In genomic region chr20:63738687-63739128, GRCh38 we compare ENCODE assay signal across 9 cellular contexts. TPM values are rescaled to one million over a fixed set of nuclear protein-coding genes. Genes with fewer than 3 reads are reported as not detected.
DNase-seq lines count a peak whose midpoint lies in the region; ATAC-seq, FAIRE-seq and TF ChIP-seq lines count a peak whose summit lies in the region.
"Had no signal": no experiment of that assay in that cellular context is flagged by ENCODE, and none has a peak within 500 bp of the region (broad histone marks: within the 10 kb centered on the region; RNA-seq: fewer than 3 reads in every experiment).

No MANE protein-coding gene starts in this region.

- TF ChIP-seq CTCF in GM20000 (IDR thresholded peaks at IDR 0.05; ENCODE audit: extremely low read depth, missing control alignments): no peak
- no peak for TF ChIP-seq CTCF in H1 (IDR thresholded peaks at IDR 0.05; ENCODE audit: control extremely low read depth in 1 of 3, insufficient read depth in 1 of 3, low read depth in 1 of 3, low read length in 3 of 3)

- H3K4me1 ChIP-seq in H1 (replicated peaks in 1 of 4; ENCODE audit: control insufficient read depth in 3 of 4, insufficient read depth in 4 of 4, low read length in 3 of 4) (peaks cover 0 to 20% (median 11%) of the 10 kb centered on the region in 4 experiments; a peak in 6 of 7 replicates), muscle layer of colon (ENCODE audit: insufficient read depth, low read length) (peaks cover 18% of the 10 kb centered on the region)

- no peaks in the 10 kb centered on the region for H3K79me1 ChIP-seq in H1 (ENCODE audit: low read depth, low read length)

- peaks cover 21 to 22% (median 21%) of the 10 kb centered on the region in 3 donors for H3K4me1 Mint-ChIP-seq in T-cell

- no peak overlapping the region for H3K56ac ChIP-seq in H1 (replicated peaks; ENCODE audit: insufficient read length, low read depth, low read length)

- H3K9ac ChIP-seq in H1 (replicated peaks in 1 of 4; ENCODE audit: extremely low read depth in 1 of 4, low read depth in 3 of 4, low read length in 3 of 4): no peak overlapping the region
- H3K9ac ChIP-seq in muscle layer of colon (ENCODE audit: low read length): no peak overlapping the region

- H3K23ac ChIP-seq in H1 (ENCODE audit: insufficient read length): no peak overlapping the region

- WGBS in H1 (ENCODE audit: extremely low coverage in 1 of 2, insufficient coverage in 1 of 2, insufficient read length in 1 of 2, insufficient replicate concordance in 2 of 2, low coverage in 1 of 2, low lambda C conversion rate in 2 of 2, missing lambda C conversion rate in 1 of 2), 2 experiments: 8% methylated on average over 9 of the region's 26 CpGs; no CpG with 5 or more reads in 1 of the 2 experiments

- no peak overlapping the region for H2BK120ac ChIP-seq in H1 (replicated peaks; ENCODE audit: low read depth, low read length)

- POLR2A ChIA-PET in T-cell (lab: Charles Lee) (no interaction called here), H1 (lab: Charles Lee; ENCODE audit: partially characterized antibody) (interaction anchor here (0.6 to 3.0 kb wide), 17 partner anchors 9 to 242 kb away, joined by 3 to 16 read pairs (median 4); partner anchors contain the start of genes ARFRP1, TPD52L2 and ZGPAT)

- no peak overlapping the region for H2BK12ac ChIP-seq in H1 (ENCODE audit: low read depth, low read length)

- no peak overlapping the region for H2BK15ac ChIP-seq in H1 (ENCODE audit: low read length)

- no peak for TF ChIP-seq EP300 in H1 (IDR thresholded peaks at IDR 0.05; ENCODE audit: borderline replicate concordance in 1 of 2, low read depth in 2 of 2, low read length in 2 of 2)

- H3K36me3 Mint-ChIP-seq in T-cell: peaks cover 5% of the 10 kb centered on the region

- H3K79me2 ChIP-seq in H1 (ENCODE audit: control insufficient read depth in 1 of 2, insufficient read depth in 2 of 2, low read length in 2 of 2): no peaks in the 10 kb centered on the region

- ATAC-seq in T-cell (replicated peaks in 1 of 4): no peak
- ATAC-seq in HG03175 (IDR thresholded peaks at IDR 0.05; ENCODE audit: unreplicated experiment): no peak
- no peak for ATAC-seq in GM21515 (IDR thresholded peaks at IDR 0.05; ENCODE audit: unreplicated experiment)
- no peak for ATAC-seq in HG03469 (IDR thresholded peaks at IDR 0.05; ENCODE audit: unreplicated experiment)

- no peak overlapping the region for H3K18ac ChIP-seq in H1 (ENCODE audit: extremely low read depth, low read length)

- CTCF ChIA-PET in T-cell (lab: Charles Lee): no interaction called here
- CTCF ChIA-PET in H1 (lab: Charles Lee; ENCODE audit: partially characterized antibody): interaction anchor here (0.6 to 2.6 kb wide), 6 partner anchors 12 to 97 kb away, joined by 3 to 7 read pairs (median 4); no protein-coding TSS in a partner anchor

- H3K36me3 ChIP-seq in H1 (ENCODE audit: control insufficient read depth in 2 of 4, insufficient read depth in 4 of 4, low read length in 3 of 4): peaks cover 0 to 23% (median 7%) of the 10 kb centered on the region in 4 experiments; a peak in 5 of 8 replicates
- peaks cover 16% of the 10 kb centered on the region for H3K36me3 ChIP-seq in muscle layer of colon (ENCODE audit: insufficient read depth, low read length)

- DNase-seq in GM20000 (ENCODE audit: low spot score) (peak; percentile 56), T-cell (peak in 14 of 34 experiments; percentile 16 to 50 (median 33)), H1 (ENCODE audit: low read depth in 1 of 2, low spot score in 2 of 2) (peak in 1 of 2 experiments; percentile 80), inferior parietal cortex (ENCODE audit: extremely low spot score) (no peak)

- H3K27me3 ChIP-seq in H1 (replicated peaks in 1 of 4; ENCODE audit: control insufficient read depth in 3 of 4, extremely low read depth in 1 of 4, insufficient read depth in 3 of 4, low read length in 3 of 4): peaks cover 0 to 12% (median 8%) of the 10 kb centered on the region in 4 experiments; a peak in 4 of 7 replicates
- H3K27me3 ChIP-seq in muscle layer of colon (ENCODE audit: control insufficient read depth in 1 of 2, insufficient read depth in 2 of 2, low read length in 2 of 2): no peaks in the 10 kb centered on the region

- H3K9me3 ChIP-seq in H1 (ENCODE audit: insufficient read depth in 2 of 2, low read depth in 1 of 2, low read length in 1 of 2) (no peaks in the 10 kb centered on the region), muscle layer of colon (ENCODE audit: low read length) (no peaks in the 10 kb centered on the region)

- H3K23me2 ChIP-seq in H1 (ENCODE audit: low read depth, low read length): peaks cover 13% of the 10 kb centered on the region; the same call in 1 of the 2 replicates

- H3K4ac ChIP-seq in H1 (replicated peaks; ENCODE audit: insufficient read length, low read depth, low read length): no peak overlapping the region

- no peak for FAIRE-seq in H1 (lab: Jason Lieb, UNC)
- FAIRE-seq: islet of Langerhans had no signal

- H3K27ac ChIP-seq in H1 (ENCODE audit: low read depth, low read length) (no peak overlapping the region), muscle layer of colon (ENCODE audit: low read depth, low read length) (peak overlapping the region; percentile 91)

- H3K9me3 Mint-ChIP-seq in T-cell: no peaks in the 10 kb centered on the region

- no peak overlapping the region for H4K91ac ChIP-seq in H1 (replicated peaks; ENCODE audit: insufficient read length, low read length)

- no peak overlapping the region for H3K14ac ChIP-seq in H1 (ENCODE audit: insufficient read length)

- no peak for TF ChIP-seq POLR2A in H1 (IDR thresholded peaks at IDR 0.05; ENCODE audit: control extremely low read depth in 1 of 2, low read depth in 2 of 2, low read length in 2 of 2)

- no peak for TF ChIP-seq RAD21 in H1 (IDR thresholded peaks at IDR 0.05 in 1 of 2, conservative IDR thresholded peaks at IDR 0.05 in 1 of 2; ENCODE audit: low read depth in 2 of 2, low read length in 2 of 2)

- H2AFZ ChIP-seq in H1 (ENCODE audit: low read length): no peak overlapping the region

- H3K4me2 ChIP-seq in H1 (ENCODE audit: insufficient read depth in 1 of 2, low read depth in 2 of 2, low read length in 2 of 2): peak overlapping the region; percentile 71 to 95

- peak overlapping the region; percentile 27 to 68 (median 33); a peak in 6 of 8 replicates for H3K4me3 ChIP-seq in H1 (ENCODE audit: extremely low read depth in 1 of 4, insufficient read depth in 2 of 4, low read depth in 3 of 4, low read length in 4 of 4)
- peak overlapping the region; percentile 70 to 85 for H3K4me3 ChIP-seq in muscle layer of colon (ENCODE audit: low read depth in 1 of 2, low read length in 2 of 2)

- H4K5ac ChIP-seq in H1 (ENCODE audit: insufficient read length, low read depth, low read length): no peak overlapping the region

- peaks cover 3 to 22% of the 10 kb centered on the region in 2 experiments for H4K20me1 ChIP-seq in H1 (replicated peaks in 1 of 2; ENCODE audit: control insufficient read depth in 1 of 2, insufficient read depth in 2 of 2, low read length in 2 of 2)

- no peaks in the 10 kb centered on the region for H3K27me3 Mint-ChIP-seq in T-cell

- H3K27ac Mint-ChIP-seq in T-cell: peak overlapping the region in 1 of 2 donors; percentile 34

- H4K8ac ChIP-seq in H1 (ENCODE audit: extremely low read depth, insufficient read depth, low read length): no peak overlapping the region

- no peak overlapping the region for H2BK20ac ChIP-seq in H1 (ENCODE audit: low read length)

- no peak overlapping the region for H2BK5ac ChIP-seq in H1 (ENCODE audit: low read depth, low read length)

- H3K4me3 Mint-ChIP-seq in T-cell: peak overlapping the region; percentile 44 to 90 (median 65)

- no peak overlapping the region for H2AK5ac ChIP-seq in H1 (ENCODE audit: low read depth, low read length)

RNA-seq across cellular contexts. Expression of gene SLC2A4RG, which starts 0.9 kb away (rescaled TPM):
- total RNA-seq in T-cell: 100 to 1,000 TPM; 110 to 173 (median 135) TPM
- 25.0 and 29.1 TPM in 2 replicates for total RNA-seq in H1 (2021; fragmentation: NEBNext Ultra II Directional; extraction: Animal tissue kit (Norgen Biotek cat#: 25700))
- 15.9 and 32.9 TPM in 2 replicates for polyA plus RNA-seq in H1 (2011; rRNA removed)
- polyA plus RNA-seq in H1 (2011; cell fraction: cytosol; rRNA removed): 25.5 TPM
- polyA plus RNA-seq in H1 (2011; cell fraction: nucleus; rRNA removed): 164 TPM
- polyA plus RNA-seq in H1 (2012, experiment 1 of 2): 12.2 to 32.2 TPM (median 25.5 TPM) in 4 replicates
- 12.8 TPM for polyA plus RNA-seq in H1 (2012, experiment 2 of 2)
- 33.5 TPM for polyA plus RNA-seq in H1 (2013, experiment 1 of 2)
- 30.8 TPM for polyA plus RNA-seq in H1 (2013, experiment 2 of 2)
- polyA minus RNA-seq in H1 (2011; rRNA and poly(A)+ RNA removed): 2.3 and 2.8 TPM in 2 replicates
- polyA minus RNA-seq in H1 (2011; cell fraction: cytosol; rRNA and poly(A)+ RNA removed): 14.1 TPM
- polyA minus RNA-seq in H1 (2011; cell fraction: nucleus; rRNA and poly(A)+ RNA removed): 22.7 TPM

RNA-seq across cellular contexts. Expression of gene LIME1, which starts 2.2 kb away (rescaled TPM):
- 100 to 1,000 TPM; 144 to 248 (median 172) TPM for total RNA-seq in T-cell
- 3.3 and 4.5 TPM in 2 replicates for total RNA-seq in H1 (2021; fragmentation: NEBNext Ultra II Directional; extraction: Animal tissue kit (Norgen Biotek cat#: 25700))
- polyA plus RNA-seq in H1 (2011; rRNA removed): 5.9 and 9.5 TPM in 2 replicates
- polyA plus RNA-seq in H1 (2011; cell fraction: cytosol; rRNA removed): 4.9 TPM
- 19.4 TPM for polyA plus RNA-seq in H1 (2011; cell fraction: nucleus; rRNA removed)
- 2.2 to 3.8 TPM (median 2.7 TPM) in 4 replicates for polyA plus RNA-seq in H1 (2012, experiment 1 of 2)
- polyA plus RNA-seq in H1 (2012, experiment 2 of 2): 3.0 TPM
- 1.8 TPM for polyA plus RNA-seq in H1 (2013, experiment 1 of 2)
- 1.7 TPM for polyA plus RNA-seq in H1 (2013, experiment 2 of 2)
- 0.28 and 0.37 TPM in 2 replicates for polyA minus RNA-seq in H1 (2011; rRNA and poly(A)+ RNA removed)
- polyA minus RNA-seq in H1 (2011; cell fraction: cytosol; rRNA and poly(A)+ RNA removed): 4.0 TPM
- 5.9 TPM for polyA minus RNA-seq in H1 (2011; cell fraction: nucleus; rRNA and poly(A)+ RNA removed)

RNA-seq across cellular contexts. Expression of gene ZGPAT, which starts 30.9 kb away (rescaled TPM):
- 10 to 100 TPM; 42.7 to 71.0 (median 59.0) TPM for total RNA-seq in T-cell
- 21.4 and 24.9 TPM in 2 replicates for total RNA-seq in H1 (2021; fragmentation: NEBNext Ultra II Directional; extraction: Animal tissue kit (Norgen Biotek cat#: 25700))
- polyA plus RNA-seq in H1 (2011; rRNA removed): 14.5 and 21.5 TPM in 2 replicates
- 26.6 TPM for polyA plus RNA-seq in H1 (2011; cell fraction: cytosol; rRNA removed)
- 43.9 TPM for polyA plus RNA-seq in H1 (2011; cell fraction: nucleus; rRNA removed)
- polyA plus RNA-seq in H1 (2012, experiment 1 of 2): 18.6 to 26.7 TPM (median 25.5 TPM) in 4 replicates
- polyA plus RNA-seq in H1 (2012, experiment 2 of 2): 13.2 TPM
- polyA plus RNA-seq in H1 (2013, experiment 1 of 2): 10.7 TPM
- polyA plus RNA-seq in H1 (2013, experiment 2 of 2): 11.2 TPM
- polyA minus RNA-seq in H1 (2011; rRNA and poly(A)+ RNA removed): 7.0 and 8.0 TPM in 2 replicates
- 13.4 TPM for polyA minus RNA-seq in H1 (2011; cell fraction: cytosol; rRNA and poly(A)+ RNA removed)
- 11.9 TPM for polyA minus RNA-seq in H1 (2011; cell fraction: nucleus; rRNA and poly(A)+ RNA removed)

RNA-seq across cellular contexts. Expression of gene ARFRP1, which starts 30.9 kb away (rescaled TPM):
- 100 to 1,000 TPM in 2 of 5 donors, 10 to 100 TPM in 3; 58.5 to 102 (median 99.5) TPM for total RNA-seq in T-cell
- total RNA-seq in H1 (2021; fragmentation: NEBNext Ultra II Directional; extraction: Animal tissue kit (Norgen Biotek cat#: 25700)): 21.9 and 22.9 TPM in 2 replicates
- polyA plus RNA-seq in H1 (2011; rRNA removed): 12.9 and 19.4 TPM in 2 replicates
- 23.2 TPM for polyA plus RNA-seq in H1 (2011; cell fraction: cytosol; rRNA removed)
- polyA plus RNA-seq in H1 (2011; cell fraction: nucleus; rRNA removed): 32.0 TPM
- 12.3 to 20.2 TPM (median 18.9 TPM) in 4 replicates for polyA plus RNA-seq in H1 (2012, experiment 1 of 2)
- 9.1 TPM for polyA plus RNA-seq in H1 (2012, experiment 2 of 2)
- 7.5 TPM for polyA plus RNA-seq in H1 (2013, experiment 1 of 2)
- polyA plus RNA-seq in H1 (2013, experiment 2 of 2): 7.8 TPM
- polyA minus RNA-seq in H1 (2011; rRNA and poly(A)+ RNA removed): 12.9 and 15.4 TPM in 2 replicates
- polyA minus RNA-seq in H1 (2011; cell fraction: cytosol; rRNA and poly(A)+ RNA removed): 10.6 TPM
- polyA minus RNA-seq in H1 (2011; cell fraction: nucleus; rRNA and poly(A)+ RNA removed): 34.7 TPM

RNA-seq across cellular contexts. Expression of gene TNFRSF6B, which starts 42.3 kb away (rescaled TPM):
- 1 to 10 TPM in 2 of 5 donors, under 1 TPM in 2, not detected in 1; 0.37 to 1.5 (median 0.91) TPM for total RNA-seq in T-cell
- total RNA-seq in H1 (2021; fragmentation: NEBNext Ultra II Directional; extraction: Animal tissue kit (Norgen Biotek cat#: 25700)): not detected in 2 replicates
- 3.1 and 5.4 TPM in 2 replicates for polyA plus RNA-seq in H1 (2011; rRNA removed)
- polyA plus RNA-seq in H1 (2011; cell fraction: cytosol; rRNA removed): 2.5 TPM
- 16.8 TPM for polyA plus RNA-seq in H1 (2011; cell fraction: nucleus; rRNA removed)
- 0.27 to 1.6 TPM (median 0.43 TPM) in 3 of 4 replicates, not detected in the other for polyA plus RNA-seq in H1 (2012, experiment 1 of 2)
- polyA plus RNA-seq in H1 (2012, experiment 2 of 2): 0.39 TPM
- 0.75 TPM for polyA plus RNA-seq in H1 (2013, experiment 1 of 2)
- 0.96 TPM for polyA plus RNA-seq in H1 (2013, experiment 2 of 2)
- polyA minus RNA-seq in H1 (2011; rRNA and poly(A)+ RNA removed): not detected in 2 replicates
- not detected for polyA minus RNA-seq in H1 (2011; cell fraction: cytosol; rRNA and poly(A)+ RNA removed)
- polyA minus RNA-seq in H1 (2011; cell fraction: nucleus; rRNA and poly(A)+ RNA removed): 1.1 TPM

Comparison
In these comparisons a context has a peak if more than half of its experiments do, and no peak if none do; other contexts are left out.
1. RNA of gene LIME1, which starts 2.2 kb away (total RNA-seq): 144 to 248 TPM in T-cell; 3.3 to 4.5 TPM in H1; every median in the first group is over 10 times any median in the second.